1 cellular context compared by ENCODE assay signal in the genomic region with DNA sequence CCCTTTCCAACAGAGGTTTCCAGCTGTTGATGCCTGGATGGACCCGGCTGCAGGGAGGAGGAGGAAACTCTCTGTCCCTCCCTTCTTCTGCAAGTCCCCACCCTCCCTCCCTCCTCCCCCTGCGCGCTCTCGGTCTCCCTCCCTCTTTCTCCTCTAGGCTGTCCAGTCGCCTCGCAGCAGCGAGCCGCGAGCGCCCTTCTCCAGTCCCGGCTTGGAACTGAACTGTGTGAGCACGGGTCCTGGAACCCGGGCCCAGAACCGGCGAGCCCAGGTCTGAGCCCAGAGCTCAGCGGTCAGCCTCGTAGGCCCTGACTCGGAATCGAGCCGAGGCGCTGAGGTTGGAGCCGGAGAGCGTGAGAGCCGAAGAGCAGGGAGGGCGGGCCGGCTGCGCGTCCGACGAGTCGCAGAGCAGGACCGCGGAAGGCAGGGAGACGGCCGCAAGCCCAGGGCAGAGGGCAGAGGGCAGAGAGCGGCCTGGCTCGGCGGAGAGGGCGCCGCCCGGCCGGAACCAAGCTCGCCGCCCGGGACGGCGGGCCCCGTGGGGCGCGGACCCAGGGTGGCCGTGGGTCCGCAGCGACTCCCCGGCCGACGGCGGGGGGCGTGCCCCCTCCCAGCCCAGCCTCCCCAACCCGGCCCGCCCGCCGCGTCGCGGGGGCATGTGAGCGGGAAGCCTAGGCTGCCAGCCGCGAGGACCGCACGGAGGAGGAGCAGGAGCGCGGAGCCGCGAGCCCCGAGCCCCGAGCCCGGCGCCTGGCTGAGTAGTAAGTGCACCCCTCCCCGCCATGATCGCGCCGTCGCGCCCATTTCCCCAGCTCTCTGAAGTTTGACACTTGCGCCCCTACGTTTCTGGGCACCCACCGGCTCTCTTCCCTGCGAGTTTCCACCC.
TF ChIP-seq lines count a peak whose summit lies in the region.

TSS of gene SOX13 (plus strand) at position 165 of the 886 bp plus-strand sequence. CDS start 39,801 bp downstream, outside the sequence.

TF ChIP-seq in HepG2, 621 proteins besides CTCF, POLR2A, EP300 and RAD21 (continued from another document and continues in another):
- TF ChIP-seq YY1 (IDR thresholded peaks at IDR 0.05; ENCODE audit: insufficient read depth, insufficient replicate concordance, low read depth, low read length): peak; percentile 39
- TF ChIP-seq ETV5 (CRISPR knock-in tag; IDR thresholded peaks at IDR 0.05; ENCODE audit: borderline replicate concordance): peak; percentile 50; the same call in 1 of the 2 replicates
- TF ChIP-seq, protein P1, sequence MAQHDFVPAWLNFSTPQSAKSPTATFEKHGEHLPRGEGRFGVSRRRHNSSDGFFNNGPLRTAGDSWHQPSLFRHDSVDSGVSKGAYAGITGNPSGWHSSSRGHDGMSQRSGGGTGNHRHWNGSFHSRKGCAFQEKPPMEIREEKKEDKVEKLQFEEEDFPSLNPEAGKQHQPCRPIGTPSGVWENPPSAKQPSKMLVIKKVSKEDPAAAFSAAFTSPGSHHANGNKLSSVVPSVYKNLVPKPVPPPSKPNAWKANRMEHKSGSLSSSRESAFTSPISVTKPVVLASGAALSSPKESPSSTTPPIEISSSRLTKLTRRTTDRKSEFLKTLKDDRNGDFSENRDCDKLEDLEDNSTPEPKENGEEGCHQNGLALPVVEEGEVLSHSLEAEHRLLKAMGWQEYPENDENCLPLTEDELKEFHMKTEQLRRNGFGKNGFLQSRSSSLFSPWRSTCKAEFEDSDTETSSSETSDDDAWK (CRISPR knock-in tag; IDR thresholded peaks at IDR 0.05): no peak
- TF ChIP-seq RORA (CRISPR knock-in tag; IDR thresholded peaks at IDR 0.05): no peak
- peak; percentile 69 for TF ChIP-seq DRAP1 (CRISPR knock-in tag; IDR thresholded peaks at IDR 0.05)
- TF ChIP-seq, protein P2, sequence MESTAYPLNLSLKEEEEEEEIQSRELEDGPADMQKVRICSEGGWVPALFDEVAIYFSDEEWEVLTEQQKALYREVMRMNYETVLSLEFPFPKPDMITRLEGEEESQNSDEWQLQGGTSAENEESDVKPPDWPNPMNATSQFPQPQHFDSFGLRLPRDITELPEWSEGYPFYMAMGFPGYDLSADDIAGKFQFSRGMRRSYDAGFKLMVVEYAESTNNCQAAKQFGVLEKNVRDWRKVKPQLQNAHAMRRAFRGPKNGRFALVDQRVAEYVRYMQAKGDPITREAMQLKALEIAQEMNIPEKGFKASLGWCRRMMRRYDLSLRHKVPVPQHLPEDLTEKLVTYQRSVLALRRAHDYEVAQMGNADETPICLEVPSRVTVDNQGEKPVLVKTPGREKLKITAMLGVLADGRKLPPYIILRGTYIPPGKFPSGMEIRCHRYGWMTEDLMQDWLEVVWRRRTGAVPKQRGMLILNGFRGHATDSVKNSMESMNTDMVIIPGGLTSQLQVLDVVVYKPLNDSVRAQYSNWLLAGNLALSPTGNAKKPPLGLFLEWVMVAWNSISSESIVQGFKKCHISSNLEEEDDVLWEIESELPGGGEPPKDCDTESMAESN (CRISPR knock-in tag; conservative IDR thresholded peaks at IDR 0.05): peak; percentile 68; the same call in 1 of the 2 replicates
- TF ChIP-seq KDM6A (CRISPR knock-in tag; IDR thresholded peaks at IDR 0.05; ENCODE audit: low read depth): no peak
- TF ChIP-seq STAG1 (CRISPR knock-in tag; IDR thresholded peaks at IDR 0.05): peak; percentile 48
- TF ChIP-seq HOXA7 (CRISPR knock-in tag; IDR thresholded peaks at IDR 0.05): no peak
- TF ChIP-seq SMAD1 (CRISPR knock-in tag; IDR thresholded peaks at IDR 0.05; ENCODE audit: borderline replicate concordance, low read depth): 0 out of 2 replicates have a peak, but pooled peaks have one; percentile 9
- TF ChIP-seq PAF1 (CRISPR knock-in tag; IDR thresholded peaks at IDR 0.05): no peak
- peak; percentile 55; the same call in 1 of the 2 replicates for TF ChIP-seq GFI1 (CRISPR knock-in tag; IDR thresholded peaks at IDR 0.05; ENCODE audit: borderline replicate concordance)
- no peak for TF ChIP-seq NONO (IDR thresholded peaks at IDR 0.05)
- TF ChIP-seq NONO (CRISPR knock-in tag; conservative IDR thresholded peaks at IDR 0.05): no peak; the same call in 1 of the 2 replicates
- TF ChIP-seq, protein P3, sequence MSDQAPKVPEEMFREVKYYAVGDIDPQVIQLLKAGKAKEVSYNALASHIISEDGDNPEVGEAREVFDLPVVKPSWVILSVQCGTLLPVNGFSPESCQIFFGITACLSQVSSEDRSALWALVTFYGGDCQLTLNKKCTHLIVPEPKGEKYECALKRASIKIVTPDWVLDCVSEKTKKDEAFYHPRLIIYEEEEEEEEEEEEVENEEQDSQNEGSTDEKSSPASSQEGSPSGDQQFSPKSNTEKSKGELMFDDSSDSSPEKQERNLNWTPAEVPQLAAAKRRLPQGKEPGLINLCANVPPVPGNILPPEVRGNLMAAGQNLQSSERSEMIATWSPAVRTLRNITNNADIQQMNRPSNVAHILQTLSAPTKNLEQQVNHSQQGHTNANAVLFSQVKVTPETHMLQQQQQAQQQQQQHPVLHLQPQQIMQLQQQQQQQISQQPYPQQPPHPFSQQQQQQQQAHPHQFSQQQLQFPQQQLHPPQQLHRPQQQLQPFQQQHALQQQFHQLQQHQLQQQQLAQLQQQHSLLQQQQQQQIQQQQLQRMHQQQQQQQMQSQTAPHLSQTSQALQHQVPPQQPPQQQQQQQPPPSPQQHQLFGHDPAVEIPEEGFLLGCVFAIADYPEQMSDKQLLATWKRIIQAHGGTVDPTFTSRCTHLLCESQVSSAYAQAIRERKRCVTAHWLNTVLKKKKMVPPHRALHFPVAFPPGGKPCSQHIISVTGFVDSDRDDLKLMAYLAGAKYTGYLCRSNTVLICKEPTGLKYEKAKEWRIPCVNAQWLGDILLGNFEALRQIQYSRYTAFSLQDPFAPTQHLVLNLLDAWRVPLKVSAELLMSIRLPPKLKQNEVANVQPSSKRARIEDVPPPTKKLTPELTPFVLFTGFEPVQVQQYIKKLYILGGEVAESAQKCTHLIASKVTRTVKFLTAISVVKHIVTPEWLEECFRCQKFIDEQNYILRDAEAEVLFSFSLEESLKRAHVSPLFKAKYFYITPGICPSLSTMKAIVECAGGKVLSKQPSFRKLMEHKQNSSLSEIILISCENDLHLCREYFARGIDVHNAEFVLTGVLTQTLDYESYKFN (CRISPR knock-in tag; conservative IDR thresholded peaks at IDR 0.05): no peak; the same call in 1 of the 2 replicates
- no peak for TF ChIP-seq PAX8 (CRISPR knock-in tag; IDR thresholded peaks at IDR 0.05; ENCODE audit: borderline replicate concordance)
- no peak for TF ChIP-seq MED1 (CRISPR knock-in tag; IDR thresholded peaks at IDR 0.05)
- peak; percentile 65; the same call in 1 of the 2 replicates for TF ChIP-seq SP140L (CRISPR knock-in tag; IDR thresholded peaks at IDR 0.05; ENCODE audit: borderline replicate concordance)
- TF ChIP-seq ZNF275 (CRISPR knock-in tag; IDR thresholded peaks at IDR 0.05; ENCODE audit: borderline replicate concordance): no peak
- TF ChIP-seq, protein P4, sequence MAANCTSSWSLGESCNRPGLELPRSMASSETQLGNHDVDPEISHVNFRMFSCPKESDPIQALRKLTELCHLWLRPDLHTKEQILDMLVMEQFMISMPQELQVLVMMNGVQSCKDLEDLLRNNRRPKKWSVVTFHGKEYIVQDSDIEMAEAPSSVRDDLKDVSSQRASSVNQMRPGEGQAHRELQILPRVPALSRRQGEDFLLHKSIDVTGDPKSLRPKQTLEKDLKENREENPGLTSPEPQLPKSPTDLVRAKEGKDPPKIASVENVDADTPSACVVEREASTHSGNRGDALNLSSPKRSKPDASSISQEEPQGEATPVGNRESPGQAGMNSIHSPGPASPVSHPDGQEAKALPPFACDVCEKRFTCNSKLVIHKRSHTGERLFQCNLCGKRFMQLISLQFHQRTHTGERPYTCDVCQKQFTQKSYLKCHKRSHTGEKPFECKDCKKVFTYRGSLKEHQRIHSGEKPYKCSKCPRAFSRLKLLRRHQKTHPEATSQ (CRISPR knock-in tag; IDR thresholded peaks at IDR 0.05; ENCODE audit: borderline replicate concordance): no peak; the same call in 1 of the 2 replicates
- peak; percentile 70 for TF ChIP-seq SALL1 (CRISPR knock-in tag; IDR thresholded peaks at IDR 0.05)
- peak; percentile 71 for TF ChIP-seq AGO2 (optimal IDR thresholded peaks at IDR 0.05; ENCODE audit: low read depth, low read length)
- peak; percentile 68 for TF ChIP-seq FOXO1 (CRISPR knock-in tag; IDR thresholded peaks at IDR 0.05)
- peak; percentile 45; the same call in 1 of the 2 replicates for TF ChIP-seq ELF1 (CRISPR knock-in tag; IDR thresholded peaks at IDR 0.05)
- TF ChIP-seq YEATS2 (CRISPR knock-in tag; IDR thresholded peaks at IDR 0.05; ENCODE audit: borderline replicate concordance): peak; percentile 53; the same call in 1 of the 2 replicates
- TF ChIP-seq ZBTB7A (CRISPR knock-in tag; IDR thresholded peaks at IDR 0.05): no peak
- 0 out of 2 replicates have a peak, but pooled peaks have one; percentile 41 for TF ChIP-seq DNMT3B (CRISPR knock-in tag; conservative IDR thresholded peaks at IDR 0.05)
- TF ChIP-seq CHCHD3 (CRISPR knock-in tag; IDR thresholded peaks at IDR 0.05): no peak
- TF ChIP-seq, protein P5, sequence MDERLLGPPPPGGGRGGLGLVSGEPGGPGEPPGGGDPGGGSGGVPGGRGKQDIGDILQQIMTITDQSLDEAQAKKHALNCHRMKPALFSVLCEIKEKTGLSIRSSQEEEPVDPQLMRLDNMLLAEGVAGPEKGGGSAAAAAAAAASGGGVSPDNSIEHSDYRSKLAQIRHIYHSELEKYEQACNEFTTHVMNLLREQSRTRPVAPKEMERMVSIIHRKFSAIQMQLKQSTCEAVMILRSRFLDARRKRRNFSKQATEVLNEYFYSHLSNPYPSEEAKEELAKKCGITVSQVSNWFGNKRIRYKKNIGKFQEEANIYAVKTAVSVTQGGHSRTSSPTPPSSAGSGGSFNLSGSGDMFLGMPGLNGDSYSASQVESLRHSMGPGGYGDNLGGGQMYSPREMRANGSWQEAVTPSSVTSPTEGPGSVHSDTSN (CRISPR knock-in tag; IDR thresholded peaks at IDR 0.05): no peak
- TF ChIP-seq ZNF780A (CRISPR knock-in tag; IDR thresholded peaks at IDR 0.05): no peak
- TF ChIP-seq, protein P6, sequence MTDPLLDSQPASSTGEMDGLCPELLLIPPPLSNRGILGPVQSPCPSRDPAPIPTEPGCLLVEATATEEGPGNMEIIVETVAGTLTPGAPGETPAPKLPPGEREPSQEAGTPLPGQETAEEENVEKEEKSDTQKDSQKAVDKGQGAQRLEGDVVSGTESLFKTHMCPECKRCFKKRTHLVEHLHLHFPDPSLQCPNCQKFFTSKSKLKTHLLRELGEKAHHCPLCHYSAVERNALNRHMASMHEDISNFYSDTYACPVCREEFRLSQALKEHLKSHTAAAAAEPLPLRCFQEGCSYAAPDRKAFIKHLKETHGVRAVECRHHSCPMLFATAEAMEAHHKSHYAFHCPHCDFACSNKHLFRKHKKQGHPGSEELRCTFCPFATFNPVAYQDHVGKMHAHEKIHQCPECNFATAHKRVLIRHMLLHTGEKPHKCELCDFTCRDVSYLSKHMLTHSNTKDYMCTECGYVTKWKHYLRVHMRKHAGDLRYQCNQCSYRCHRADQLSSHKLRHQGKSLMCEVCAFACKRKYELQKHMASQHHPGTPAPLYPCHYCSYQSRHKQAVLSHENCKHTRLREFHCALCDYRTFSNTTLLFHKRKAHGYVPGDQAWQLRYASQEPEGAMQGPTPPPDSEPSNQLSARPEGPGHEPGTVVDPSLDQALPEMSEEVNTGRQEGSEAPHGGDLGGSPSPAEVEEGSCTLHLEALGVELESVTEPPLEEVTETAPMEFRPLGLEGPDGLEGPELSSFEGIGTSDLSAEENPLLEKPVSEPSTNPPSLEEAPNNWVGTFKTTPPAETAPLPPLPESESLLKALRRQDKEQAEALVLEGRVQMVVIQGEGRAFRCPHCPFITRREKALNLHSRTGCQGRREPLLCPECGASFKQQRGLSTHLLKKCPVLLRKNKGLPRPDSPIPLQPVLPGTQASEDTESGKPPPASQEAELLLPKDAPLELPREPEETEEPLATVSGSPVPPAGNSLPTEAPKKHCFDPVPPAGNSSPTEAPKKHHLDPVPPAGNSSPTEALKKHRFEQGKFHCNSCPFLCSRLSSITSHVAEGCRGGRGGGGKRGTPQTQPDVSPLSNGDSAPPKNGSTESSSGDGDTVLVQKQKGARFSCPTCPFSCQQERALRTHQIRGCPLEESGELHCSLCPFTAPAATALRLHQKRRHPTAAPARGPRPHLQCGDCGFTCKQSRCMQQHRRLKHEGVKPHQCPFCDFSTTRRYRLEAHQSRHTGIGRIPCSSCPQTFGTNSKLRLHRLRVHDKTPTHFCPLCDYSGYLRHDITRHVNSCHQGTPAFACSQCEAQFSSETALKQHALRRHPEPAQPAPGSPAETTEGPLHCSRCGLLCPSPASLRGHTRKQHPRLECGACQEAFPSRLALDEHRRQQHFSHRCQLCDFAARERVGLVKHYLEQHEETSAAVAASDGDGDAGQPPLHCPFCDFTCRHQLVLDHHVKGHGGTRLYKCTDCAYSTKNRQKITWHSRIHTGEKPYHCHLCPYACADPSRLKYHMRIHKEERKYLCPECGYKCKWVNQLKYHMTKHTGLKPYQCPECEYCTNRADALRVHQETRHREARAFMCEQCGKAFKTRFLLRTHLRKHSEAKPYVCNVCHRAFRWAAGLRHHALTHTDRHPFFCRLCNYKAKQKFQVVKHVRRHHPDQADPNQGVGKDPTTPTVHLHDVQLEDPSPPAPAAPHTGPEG (CRISPR knock-in tag; IDR thresholded peaks at IDR 0.05): 0 out of 2 replicates have a peak, but pooled peaks have one; percentile 29
- peak; percentile 41; the same call in 1 of the 2 replicates for TF ChIP-seq SIX4 (CRISPR knock-in tag; IDR thresholded peaks at IDR 0.05)
- peak; percentile 73 for TF ChIP-seq ZNF205 (CRISPR knock-in tag; IDR thresholded peaks at IDR 0.05)
- no peak for TF ChIP-seq ZNF660 (CRISPR knock-in tag; IDR thresholded peaks at IDR 0.05; ENCODE audit: borderline replicate concordance, low read depth)
- peak; percentile 85 for TF ChIP-seq TAF1 (CRISPR knock-in tag; IDR thresholded peaks at IDR 0.05)
